Comparison of ENCODE assay signal across 1 cellular context in the genomic region with DNA sequence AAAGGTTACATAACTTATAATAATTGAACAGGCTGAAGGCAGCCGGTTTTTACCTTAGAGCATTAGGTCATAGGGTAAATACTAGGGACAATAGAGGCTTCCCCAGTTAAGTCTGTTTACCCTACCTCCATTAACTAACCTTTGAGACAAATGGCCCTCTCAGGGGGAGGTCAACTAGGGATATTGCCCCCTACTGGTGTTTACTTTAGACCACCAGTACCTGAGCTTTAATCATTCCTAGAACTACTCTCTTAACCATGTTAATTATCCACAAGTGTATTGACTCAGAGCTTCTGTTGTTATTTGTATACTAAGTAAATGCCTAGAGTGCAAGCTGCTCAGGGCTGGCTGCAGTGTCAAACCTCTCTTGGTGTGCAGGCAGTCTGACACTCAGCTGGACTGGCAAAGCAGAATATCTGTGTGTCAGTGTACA.
TF ChIP-seq lines count a peak whose summit lies in the region.

No MANE protein-coding gene starts in this region.

TF ChIP-seq in HepG2, 621 proteins besides CTCF, POLR2A, EP300 and RAD21 (continued from another document and continues in another):
- TF ChIP-seq, protein P1, sequence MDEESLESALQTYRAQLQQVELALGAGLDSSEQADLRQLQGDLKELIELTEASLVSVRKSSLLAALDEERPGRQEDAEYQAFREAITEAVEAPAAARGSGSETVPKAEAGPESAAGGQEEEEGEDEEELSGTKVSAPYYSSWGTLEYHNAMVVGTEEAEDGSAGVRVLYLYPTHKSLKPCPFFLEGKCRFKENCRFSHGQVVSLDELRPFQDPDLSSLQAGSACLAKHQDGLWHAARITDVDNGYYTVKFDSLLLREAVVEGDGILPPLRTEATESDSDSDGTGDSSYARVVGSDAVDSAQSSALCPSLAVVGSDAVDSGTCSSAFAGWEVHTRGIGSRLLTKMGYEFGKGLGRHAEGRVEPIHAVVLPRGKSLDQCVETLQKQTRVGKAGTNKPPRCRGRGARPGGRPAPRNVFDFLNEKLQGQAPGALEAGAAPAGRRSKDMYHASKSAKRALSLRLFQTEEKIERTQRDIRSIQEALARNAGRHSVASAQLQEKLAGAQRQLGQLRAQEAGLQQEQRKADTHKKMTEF (CRISPR knock-in tag; IDR thresholded peaks at IDR 0.05), result peak; percentile 85
- TF ChIP-seq ETV5 (CRISPR knock-in tag; IDR thresholded peaks at IDR 0.05; ENCODE audit: borderline replicate concordance) (peak; percentile 27; the same call in 1 of the 2 replicates), TCF7 (IDR thresholded peaks at IDR 0.05; ENCODE audit: low read depth) (peak; percentile 76), TBX3 (IDR thresholded peaks at IDR 0.05; ENCODE audit: borderline replicate concordance) (peak; percentile 86; the same call in 1 of the 2 replicates), STAG1 (CRISPR knock-in tag; IDR thresholded peaks at IDR 0.05) (0 out of 2 replicates have a peak, but pooled peaks have one; percentile 13), RXRA (CRISPR knock-in tag; IDR thresholded peaks at IDR 0.05) (peak; percentile 93; the same call in 1 of the 2 replicates), CEBPG (CRISPR knock-in tag; IDR thresholded peaks at IDR 0.05) (peak; percentile 34; the same call in 1 of the 2 replicates), SOX13 (IDR thresholded peaks at IDR 0.05) (peak; percentile 94), SOX13 (CRISPR knock-in tag; conservative IDR thresholded peaks at IDR 0.05 in 1 of 2, IDR thresholded peaks at IDR 0.05 in 1 of 2) (peak in 1 of 2 experiments; percentile 98; a peak in 2 of 4 replicates), SKI (IDR thresholded peaks at IDR 0.05; ENCODE audit: partially characterized antibody) (peak; percentile 95), RXRB (CRISPR knock-in tag; IDR thresholded peaks at IDR 0.05; ENCODE audit: borderline replicate concordance) (peak; percentile 99), MEF2D (CRISPR knock-in tag; IDR thresholded peaks at IDR 0.05) (peak; percentile 79), SMYD3 (CRISPR knock-in tag; IDR thresholded peaks at IDR 0.05) (peak; percentile 60; the same call in 1 of the 2 replicates), ZNF292 (CRISPR knock-in tag; IDR thresholded peaks at IDR 0.05; ENCODE audit: borderline replicate concordance, low read depth) (peak; percentile 37; the same call in 1 of the 2 replicates), HDAC1 (CRISPR knock-in tag; IDR thresholded peaks at IDR 0.05) (peak; percentile 40; the same call in 1 of the 2 replicates), ERF (CRISPR knock-in tag; IDR thresholded peaks at IDR 0.05) (0 out of 2 replicates have a peak, but pooled peaks have one; percentile 65), TARDBP (CRISPR knock-in tag; IDR thresholded peaks at IDR 0.05) (peak; percentile 80; the same call in 1 of the 2 replicates), NR2C2 (CRISPR knock-in tag; IDR thresholded peaks at IDR 0.05; ENCODE audit: borderline replicate concordance) (peak; percentile 46; the same call in 1 of the 2 replicates), HNF4A (CRISPR knock-in tag; IDR thresholded peaks at IDR 0.05) (peak; percentile 76), IRX3 (CRISPR knock-in tag; IDR thresholded peaks at IDR 0.05; ENCODE audit: borderline replicate concordance, low read depth) (0 out of 2 replicates have a peak, but pooled peaks have one; percentile 62), ESRRA (CRISPR knock-in tag; IDR thresholded peaks at IDR 0.05; ENCODE audit: low read depth) (0 out of 2 replicates have a peak, but pooled peaks have one; percentile 39), KLF16 (CRISPR knock-in tag; IDR thresholded peaks at IDR 0.05) (peak in 1 of 2 experiments; percentile 83; a peak in 2 of 4 replicates), ZMYM3 (CRISPR knock-in tag; IDR thresholded peaks at IDR 0.05) (peak; percentile 80), SIX1 (CRISPR knock-in tag; IDR thresholded peaks at IDR 0.05; ENCODE audit: borderline replicate concordance) (peak; percentile 38; the same call in 1 of the 2 replicates), GFI1 (CRISPR knock-in tag; IDR thresholded peaks at IDR 0.05; ENCODE audit: borderline replicate concordance) (peak; percentile 68; the same call in 1 of the 2 replicates), ZFP1 (CRISPR knock-in tag; IDR thresholded peaks at IDR 0.05) (0 out of 2 replicates have a peak, but pooled peaks have one; percentile 26), GATAD2A (CRISPR knock-in tag; IDR thresholded peaks at IDR 0.05) (peak; percentile 83), MIER2 (CRISPR knock-in tag; IDR thresholded peaks at IDR 0.05) (0 out of 2 replicates have a peak, but pooled peaks have one; percentile 28), FOXJ3 (CRISPR knock-in tag; IDR thresholded peaks at IDR 0.05; ENCODE audit: borderline replicate concordance) (peak; percentile 86), TEAD3 (CRISPR knock-in tag; optimal IDR thresholded peaks at IDR 0.05; ENCODE audit: borderline replicate concordance) (peak; percentile 28), HOXA3 (CRISPR knock-in tag; IDR thresholded peaks at IDR 0.05) (peak; percentile 30; the same call in 1 of the 2 replicates), MIXL1 (CRISPR knock-in tag; IDR thresholded peaks at IDR 0.05) (peak; percentile 90), ZNF644 (CRISPR knock-in tag; IDR thresholded peaks at IDR 0.05; ENCODE audit: low read depth) (0 out of 2 replicates have a peak, but pooled peaks have one; percentile 57), MIER3 (CRISPR knock-in tag; IDR thresholded peaks at IDR 0.05; ENCODE audit: borderline replicate concordance) (0 out of 2 replicates have a peak, but pooled peaks have one; percentile 35), HHEX (CRISPR knock-in tag; IDR thresholded peaks at IDR 0.05) (peak; percentile 94), ZNF124 (CRISPR knock-in tag; IDR thresholded peaks at IDR 0.05) (peak; percentile 54; the same call in 1 of the 2 replicates), SOX5 (CRISPR knock-in tag; IDR thresholded peaks at IDR 0.05; ENCODE audit: borderline replicate concordance) (peak; percentile 98)
- TF ChIP-seq, protein P2, sequence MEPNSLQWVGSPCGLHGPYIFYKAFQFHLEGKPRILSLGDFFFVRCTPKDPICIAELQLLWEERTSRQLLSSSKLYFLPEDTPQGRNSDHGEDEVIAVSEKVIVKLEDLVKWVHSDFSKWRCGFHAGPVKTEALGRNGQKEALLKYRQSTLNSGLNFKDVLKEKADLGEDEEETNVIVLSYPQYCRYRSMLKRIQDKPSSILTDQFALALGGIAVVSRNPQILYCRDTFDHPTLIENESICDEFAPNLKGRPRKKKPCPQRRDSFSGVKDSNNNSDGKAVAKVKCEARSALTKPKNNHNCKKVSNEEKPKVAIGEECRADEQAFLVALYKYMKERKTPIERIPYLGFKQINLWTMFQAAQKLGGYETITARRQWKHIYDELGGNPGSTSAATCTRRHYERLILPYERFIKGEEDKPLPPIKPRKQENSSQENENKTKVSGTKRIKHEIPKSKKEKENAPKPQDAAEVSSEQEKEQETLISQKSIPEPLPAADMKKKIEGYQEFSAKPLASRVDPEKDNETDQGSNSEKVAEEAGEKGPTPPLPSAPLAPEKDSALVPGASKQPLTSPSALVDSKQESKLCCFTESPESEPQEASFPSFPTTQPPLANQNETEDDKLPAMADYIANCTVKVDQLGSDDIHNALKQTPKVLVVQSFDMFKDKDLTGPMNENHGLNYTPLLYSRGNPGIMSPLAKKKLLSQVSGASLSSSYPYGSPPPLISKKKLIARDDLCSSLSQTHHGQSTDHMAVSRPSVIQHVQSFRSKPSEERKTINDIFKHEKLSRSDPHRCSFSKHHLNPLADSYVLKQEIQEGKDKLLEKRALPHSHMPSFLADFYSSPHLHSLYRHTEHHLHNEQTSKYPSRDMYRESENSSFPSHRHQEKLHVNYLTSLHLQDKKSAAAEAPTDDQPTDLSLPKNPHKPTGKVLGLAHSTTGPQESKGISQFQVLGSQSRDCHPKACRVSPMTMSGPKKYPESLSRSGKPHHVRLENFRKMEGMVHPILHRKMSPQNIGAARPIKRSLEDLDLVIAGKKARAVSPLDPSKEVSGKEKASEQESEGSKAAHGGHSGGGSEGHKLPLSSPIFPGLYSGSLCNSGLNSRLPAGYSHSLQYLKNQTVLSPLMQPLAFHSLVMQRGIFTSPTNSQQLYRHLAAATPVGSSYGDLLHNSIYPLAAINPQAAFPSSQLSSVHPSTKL (CRISPR knock-in tag; IDR thresholded peaks at IDR 0.05), result peak; percentile 95
- TF ChIP-seq, protein P3, sequence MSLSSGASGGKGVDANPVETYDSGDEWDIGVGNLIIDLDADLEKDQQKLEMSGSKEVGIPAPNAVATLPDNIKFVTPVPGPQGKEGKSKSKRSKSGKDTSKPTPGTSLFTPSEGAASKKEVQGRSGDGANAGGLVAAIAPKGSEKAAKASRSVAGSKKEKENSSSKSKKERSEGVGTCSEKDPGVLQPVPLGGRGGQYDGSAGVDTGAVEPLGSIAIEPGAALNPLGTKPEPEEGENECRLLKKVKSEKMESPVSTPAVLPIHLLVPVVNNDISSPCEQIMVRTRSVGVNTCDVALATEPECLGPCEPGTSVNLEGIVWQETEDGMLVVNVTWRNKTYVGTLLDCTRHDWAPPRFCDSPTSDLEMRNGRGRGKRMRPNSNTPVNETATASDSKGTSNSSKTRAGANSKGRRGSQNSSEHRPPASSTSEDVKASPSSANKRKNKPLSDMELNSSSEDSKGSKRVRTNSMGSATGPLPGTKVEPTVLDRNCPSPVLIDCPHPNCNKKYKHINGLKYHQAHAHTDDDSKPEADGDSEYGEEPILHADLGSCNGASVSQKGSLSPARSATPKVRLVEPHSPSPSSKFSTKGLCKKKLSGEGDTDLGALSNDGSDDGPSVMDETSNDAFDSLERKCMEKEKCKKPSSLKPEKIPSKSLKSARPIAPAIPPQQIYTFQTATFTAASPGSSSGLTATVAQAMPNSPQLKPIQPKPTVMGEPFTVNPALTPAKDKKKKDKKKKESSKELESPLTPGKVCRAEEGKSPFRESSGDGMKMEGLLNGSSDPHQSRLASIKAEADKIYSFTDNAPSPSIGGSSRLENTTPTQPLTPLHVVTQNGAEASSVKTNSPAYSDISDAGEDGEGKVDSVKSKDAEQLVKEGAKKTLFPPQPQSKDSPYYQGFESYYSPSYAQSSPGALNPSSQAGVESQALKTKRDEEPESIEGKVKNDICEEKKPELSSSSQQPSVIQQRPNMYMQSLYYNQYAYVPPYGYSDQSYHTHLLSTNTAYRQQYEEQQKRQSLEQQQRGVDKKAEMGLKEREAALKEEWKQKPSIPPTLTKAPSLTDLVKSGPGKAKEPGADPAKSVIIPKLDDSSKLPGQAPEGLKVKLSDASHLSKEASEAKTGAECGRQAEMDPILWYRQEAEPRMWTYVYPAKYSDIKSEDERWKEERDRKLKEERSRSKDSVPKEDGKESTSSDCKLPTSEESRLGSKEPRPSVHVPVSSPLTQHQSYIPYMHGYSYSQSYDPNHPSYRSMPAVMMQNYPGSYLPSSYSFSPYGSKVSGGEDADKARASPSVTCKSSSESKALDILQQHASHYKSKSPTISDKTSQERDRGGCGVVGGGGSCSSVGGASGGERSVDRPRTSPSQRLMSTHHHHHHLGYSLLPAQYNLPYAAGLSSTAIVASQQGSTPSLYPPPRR (CRISPR knock-in tag; IDR thresholded peaks at IDR 0.05; ENCODE audit: borderline replicate concordance), result peak; percentile 93
- TF ChIP-seq, protein P4, sequence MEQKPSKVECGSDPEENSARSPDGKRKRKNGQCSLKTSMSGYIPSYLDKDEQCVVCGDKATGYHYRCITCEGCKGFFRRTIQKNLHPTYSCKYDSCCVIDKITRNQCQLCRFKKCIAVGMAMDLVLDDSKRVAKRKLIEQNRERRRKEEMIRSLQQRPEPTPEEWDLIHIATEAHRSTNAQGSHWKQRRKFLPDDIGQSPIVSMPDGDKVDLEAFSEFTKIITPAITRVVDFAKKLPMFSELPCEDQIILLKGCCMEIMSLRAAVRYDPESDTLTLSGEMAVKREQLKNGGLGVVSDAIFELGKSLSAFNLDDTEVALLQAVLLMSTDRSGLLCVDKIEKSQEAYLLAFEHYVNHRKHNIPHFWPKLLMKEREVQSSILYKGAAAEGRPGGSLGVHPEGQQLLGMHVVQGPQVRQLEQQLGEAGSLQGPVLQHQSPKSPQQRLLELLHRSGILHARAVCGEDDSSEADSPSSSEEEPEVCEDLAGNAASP (CRISPR knock-in tag; IDR thresholded peaks at IDR 0.05; ENCODE audit: borderline replicate concordance), result peak; percentile 99
- TF ChIP-seq, protein P5, sequence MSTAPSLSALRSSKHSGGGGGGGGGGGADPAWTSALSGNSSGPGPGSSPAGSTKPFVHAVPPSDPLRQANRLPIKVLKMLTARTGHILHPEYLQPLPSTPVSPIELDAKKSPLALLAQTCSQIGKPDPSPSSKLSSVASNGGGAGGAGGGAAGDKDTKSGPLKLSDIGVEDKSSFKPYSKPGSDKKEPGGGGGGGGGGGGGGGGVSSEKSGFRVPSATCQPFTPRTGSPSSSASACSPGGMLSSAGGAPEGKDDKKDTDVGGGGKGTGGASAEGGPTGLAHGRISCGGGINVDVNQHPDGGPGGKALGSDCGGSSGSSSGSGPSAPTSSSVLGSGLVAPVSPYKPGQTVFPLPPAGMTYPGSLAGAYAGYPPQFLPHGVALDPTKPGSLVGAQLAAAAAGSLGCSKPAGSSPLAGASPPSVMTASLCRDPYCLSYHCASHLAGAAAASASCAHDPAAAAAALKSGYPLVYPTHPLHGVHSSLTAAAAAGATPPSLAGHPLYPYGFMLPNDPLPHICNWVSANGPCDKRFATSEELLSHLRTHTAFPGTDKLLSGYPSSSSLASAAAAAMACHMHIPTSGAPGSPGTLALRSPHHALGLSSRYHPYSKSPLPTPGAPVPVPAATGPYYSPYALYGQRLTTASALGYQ (CRISPR knock-in tag; IDR thresholded peaks at IDR 0.05), result 0 out of 2 replicates have a peak, but pooled peaks have one; percentile 73
- TF ChIP-seq, protein P6, sequence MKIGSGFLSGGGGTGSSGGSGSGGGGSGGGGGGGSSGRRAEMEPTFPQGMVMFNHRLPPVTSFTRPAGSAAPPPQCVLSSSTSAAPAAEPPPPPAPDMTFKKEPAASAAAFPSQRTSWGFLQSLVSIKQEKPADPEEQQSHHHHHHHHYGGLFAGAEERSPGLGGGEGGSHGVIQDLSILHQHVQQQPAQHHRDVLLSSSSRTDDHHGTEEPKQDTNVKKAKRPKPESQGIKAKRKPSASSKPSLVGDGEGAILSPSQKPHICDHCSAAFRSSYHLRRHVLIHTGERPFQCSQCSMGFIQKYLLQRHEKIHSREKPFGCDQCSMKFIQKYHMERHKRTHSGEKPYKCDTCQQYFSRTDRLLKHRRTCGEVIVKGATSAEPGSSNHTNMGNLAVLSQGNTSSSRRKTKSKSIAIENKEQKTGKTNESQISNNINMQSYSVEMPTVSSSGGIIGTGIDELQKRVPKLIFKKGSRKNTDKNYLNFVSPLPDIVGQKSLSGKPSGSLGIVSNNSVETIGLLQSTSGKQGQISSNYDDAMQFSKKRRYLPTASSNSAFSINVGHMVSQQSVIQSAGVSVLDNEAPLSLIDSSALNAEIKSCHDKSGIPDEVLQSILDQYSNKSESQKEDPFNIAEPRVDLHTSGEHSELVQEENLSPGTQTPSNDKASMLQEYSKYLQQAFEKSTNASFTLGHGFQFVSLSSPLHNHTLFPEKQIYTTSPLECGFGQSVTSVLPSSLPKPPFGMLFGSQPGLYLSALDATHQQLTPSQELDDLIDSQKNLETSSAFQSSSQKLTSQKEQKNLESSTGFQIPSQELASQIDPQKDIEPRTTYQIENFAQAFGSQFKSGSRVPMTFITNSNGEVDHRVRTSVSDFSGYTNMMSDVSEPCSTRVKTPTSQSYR (CRISPR knock-in tag; IDR thresholded peaks at IDR 0.05; ENCODE audit: borderline replicate concordance), result peak; percentile 28; the same call in 1 of the 2 replicates
- TF ChIP-seq, protein P7, sequence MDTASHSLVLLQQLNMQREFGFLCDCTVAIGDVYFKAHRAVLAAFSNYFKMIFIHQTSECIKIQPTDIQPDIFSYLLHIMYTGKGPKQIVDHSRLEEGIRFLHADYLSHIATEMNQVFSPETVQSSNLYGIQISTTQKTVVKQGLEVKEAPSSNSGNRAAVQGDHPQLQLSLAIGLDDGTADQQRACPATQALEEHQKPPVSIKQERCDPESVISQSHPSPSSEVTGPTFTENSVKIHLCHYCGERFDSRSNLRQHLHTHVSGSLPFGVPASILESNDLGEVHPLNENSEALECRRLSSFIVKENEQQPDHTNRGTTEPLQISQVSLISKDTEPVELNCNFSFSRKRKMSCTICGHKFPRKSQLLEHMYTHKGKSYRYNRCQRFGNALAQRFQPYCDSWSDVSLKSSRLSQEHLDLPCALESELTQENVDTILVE (CRISPR knock-in tag; IDR thresholded peaks at IDR 0.05), result peak; percentile 48; the same call in 1 of the 2 replicates
